10 cellular contexts compared by ENCODE assay signal in the genomic region with DNA sequence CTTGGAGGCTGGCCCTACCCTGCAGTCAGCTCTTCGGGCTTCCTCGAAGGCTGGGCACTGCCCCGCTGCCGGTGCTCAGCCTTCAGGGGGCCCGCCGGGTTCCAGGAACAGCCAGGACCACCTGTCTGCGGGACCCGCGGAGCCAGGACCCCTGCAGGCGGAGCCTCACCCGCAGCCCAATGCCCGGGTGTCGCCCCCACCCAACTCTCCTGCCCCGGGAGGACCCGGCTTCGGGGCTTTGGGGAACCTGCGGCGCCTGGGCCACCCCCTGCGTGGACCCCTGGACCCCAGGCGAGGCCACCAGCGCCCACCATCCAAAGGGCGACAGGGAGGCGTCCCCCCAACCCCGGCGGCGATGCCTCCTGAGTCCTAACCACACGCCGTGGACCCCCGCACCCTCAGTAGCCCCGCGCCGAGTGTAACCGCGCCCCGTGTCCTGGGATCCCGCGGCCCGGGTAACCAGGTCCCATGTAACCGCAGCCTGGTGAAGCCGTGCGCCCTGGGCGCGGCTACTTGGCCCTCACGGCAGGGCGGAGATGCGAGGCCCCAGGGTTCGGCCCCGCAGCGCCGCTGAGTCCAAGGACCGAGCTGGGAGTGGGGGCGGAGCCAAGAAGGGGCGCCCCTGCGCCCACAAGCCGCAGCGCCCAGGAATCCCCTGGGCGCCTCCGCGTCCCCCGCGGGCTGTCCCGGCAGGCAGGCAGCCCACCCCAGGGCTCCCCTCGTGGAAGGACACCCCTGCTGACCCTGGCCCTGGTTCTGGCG. TPM values are rescaled to one million over a fixed set of nuclear protein-coding genes. Genes with fewer than 3 reads are reported as not detected.
DNase-seq lines count a peak whose midpoint lies in the region; FAIRE-seq and TF ChIP-seq lines count a peak whose summit lies in the region.
"Had no signal": no experiment of that assay in that cellular context is flagged by ENCODE, and none has a peak within 500 bp of the region (broad histone marks: within the 10 kb centered on the region; RNA-seq: fewer than 3 reads in every experiment).

No MANE protein-coding gene starts in this region.

- H3K27ac Mint-ChIP-seq in astrocyte (ENCODE audit: unreplicated experiment): no peak overlapping the region
- H3K27ac Mint-ChIP-seq: activated naive CD4-positive, alpha-beta T cell treated with anti-CD3 and anti-CD28 coated beads, Interleukin-2, amount 50 U/mL, for 24 hours had no signal

- 21% methylated on average over 64 of the region's 64 CpGs for WGBS in HUES64
- 38% methylated on average over 50 of the region's 64 CpGs for WGBS in smooth muscle cell (ENCODE audit: low lambda C conversion rate)

- DNase-seq in astrocyte (ENCODE audit: low read depth) (no peak), smooth muscle cell (lab: John Stamatoyannopoulos, UW; ENCODE audit: unreplicated experiment) (no peak), C1 segment of cervical spinal cord (lab: John Stamatoyannopoulos, UW) (no peak), colonic mucosa (no peak), T-helper 2 cell (no peak)
- DNase-seq: foreskin melanocyte, NCI-H1694 treated with DMSO at 0.1 percent for 48 hours had no signal

- H3K4me1 Mint-ChIP-seq in astrocyte (ENCODE audit: low read depth, unreplicated experiment): no peaks in the 10 kb centered on the region

- H3K4me1 ChIP-seq in HUES64 (ENCODE audit: insufficient read depth, low read length) (no peaks in the 10 kb centered on the region), astrocyte (ENCODE audit: insufficient read depth, low read length) (no peaks in the 10 kb centered on the region), iPS-15b (ENCODE audit: control insufficient read depth, insufficient read depth, low read length) (peaks cover 2% of the 10 kb centered on the region), smooth muscle cell (ENCODE audit: low read depth) (no peaks in the 10 kb centered on the region), colonic mucosa (no peaks in the 10 kb centered on the region)

- FAIRE-seq in astrocyte (lab: Jason Lieb, UNC): no peak

- H3K4me2 ChIP-seq in astrocyte (ENCODE audit: low read length) (peak overlapping the region; percentile 81), smooth muscle cell (peak overlapping the region; percentile 81)

- no peak overlapping the region for H3K4me3 Mint-ChIP-seq in astrocyte (ENCODE audit: unreplicated experiment)

- H3K9me3 ChIP-seq in HUES64 (ENCODE audit: insufficient read depth, low read depth, low read length) (no peaks in the 10 kb centered on the region), astrocyte (ENCODE audit: insufficient read depth, low read depth, low read length) (no peaks in the 10 kb centered on the region), iPS-15b (ENCODE audit: control insufficient read depth, insufficient read depth, low read length) (no peaks in the 10 kb centered on the region), smooth muscle cell (replicated peaks; ENCODE audit: low read depth) (no peaks in the 10 kb centered on the region), colonic mucosa (no peaks in the 10 kb centered on the region)

- no peaks in the 10 kb centered on the region for H3F3A ChIP-seq in smooth muscle cell (ENCODE audit: low read depth)

- peak overlapping the region; percentile 73 for H3K4me3 ChIP-seq in HUES64 (ENCODE audit: low read length)
- H3K4me3 ChIP-seq in astrocyte (ENCODE audit: insufficient read depth, low read depth, low read length): peak overlapping the region; percentile 33
- peak overlapping the region; percentile 65 for H3K4me3 ChIP-seq in iPS-15b (ENCODE audit: low read depth, low read length)
- peak overlapping the region; percentile 41 for H3K4me3 ChIP-seq in smooth muscle cell
- H3K4me3 ChIP-seq in colonic mucosa: no peak overlapping the region

- H3K9ac ChIP-seq in HUES64 (ENCODE audit: low read depth, low read length): peak overlapping the region; percentile 36; the same call in 1 of the 2 replicates
- no peak overlapping the region for H3K9ac ChIP-seq in astrocyte (ENCODE audit: low read length)
- H3K9ac ChIP-seq in iPS-15b (ENCODE audit: low read depth, low read length): peak overlapping the region; percentile 37
- no peak overlapping the region for H3K9ac ChIP-seq in smooth muscle cell (ENCODE audit: low read depth)
- no peak overlapping the region for H3K9ac ChIP-seq in colonic mucosa (ENCODE audit: low read depth in 2 of 2, low read length in 2 of 2)

- peak overlapping the region; percentile 77 for H2AFZ ChIP-seq in astrocyte (ENCODE audit: low read depth, low read length)
- H2AFZ ChIP-seq in smooth muscle cell (ENCODE audit: low read depth): no peak overlapping the region

- peaks cover 25% of the 10 kb centered on the region for H3K27me3 Mint-ChIP-seq in astrocyte (ENCODE audit: low read depth, unreplicated experiment)

- intact Hi-C loops in colonic mucosa (cut with DNase I): no loop called here

- H3K27ac ChIP-seq in HUES64 (ENCODE audit: low read depth, low read length) (no peak overlapping the region), astrocyte (ENCODE audit: low read depth, low read length) (no peak overlapping the region), smooth muscle cell (ENCODE audit: low read depth) (no peak overlapping the region), colonic mucosa (no peak overlapping the region)

- H3K79me2 ChIP-seq in astrocyte (ENCODE audit: insufficient read depth, low read length) (no peaks in the 10 kb centered on the region), smooth muscle cell (ENCODE audit: low read depth) (no peaks in the 10 kb centered on the region)

- TF ChIP-seq CTCF in astrocyte (IDR thresholded peaks at IDR 0.05; ENCODE audit: insufficient read depth, low read depth, low read length): no peak
- TF ChIP-seq CTCF in smooth muscle cell (IDR thresholded peaks at IDR 0.05; ENCODE audit: borderline replicate concordance, insufficient read depth, poor library complexity, severe bottlenecking): no peak
- no peak for TF ChIP-seq CTCF in colonic mucosa (IDR thresholded peaks at IDR 0.05)

- H3K36me3 ChIP-seq in HUES64 (ENCODE audit: insufficient read depth, low read length) (no peaks in the 10 kb centered on the region), astrocyte (ENCODE audit: insufficient read depth, low read length) (no peaks in the 10 kb centered on the region), iPS-15b (ENCODE audit: control insufficient read depth, insufficient read depth, low read length) (no peaks in the 10 kb centered on the region), smooth muscle cell (ENCODE audit: low read depth) (no peaks in the 10 kb centered on the region), colonic mucosa (no peaks in the 10 kb centered on the region)

- peaks cover 2% of the 10 kb centered on the region for H3K9me3 Mint-ChIP-seq in astrocyte (ENCODE audit: unreplicated experiment)
- H3K9me3 Mint-ChIP-seq: activated naive CD4-positive, alpha-beta T cell treated with anti-CD3 and anti-CD28 coated beads, Interleukin-2, amount 50 U/mL, for 24 hours had no signal

- peaks cover 34% of the 10 kb centered on the region for H3K27me3 ChIP-seq in HUES64 (ENCODE audit: insufficient read depth, low read length)
- peaks cover 17% of the 10 kb centered on the region for H3K27me3 ChIP-seq in astrocyte (ENCODE audit: insufficient read depth, low read length)
- peaks cover 25% of the 10 kb centered on the region for H3K27me3 ChIP-seq in iPS-15b (ENCODE audit: control insufficient read depth, insufficient read depth, low read length)
- peaks cover 36% of the 10 kb centered on the region for H3K27me3 ChIP-seq in smooth muscle cell (ENCODE audit: low read depth)
- H3K27me3 ChIP-seq in colonic mucosa: peaks cover 15% of the 10 kb centered on the region

- H4K20me1 ChIP-seq in astrocyte (ENCODE audit: insufficient read depth, low read length) (no peaks in the 10 kb centered on the region), smooth muscle cell (ENCODE audit: low read depth) (no peaks in the 10 kb centered on the region)

- no peaks in the 10 kb centered on the region for H3K36me3 Mint-ChIP-seq in astrocyte (ENCODE audit: low read depth, unreplicated experiment)
- H3K36me3 Mint-ChIP-seq: activated naive CD4-positive, alpha-beta T cell treated with anti-CD3 and anti-CD28 coated beads, Interleukin-2, amount 50 U/mL, for 24 hours had no signal

RNA-seq across cellular contexts. Expression of gene UBE2F, which starts 11.0 kb away (rescaled TPM):
- polyA plus RNA-seq in HUES64 (2013, experiment 1 of 2): 51.5 TPM
- polyA plus RNA-seq in HUES64 (2013, experiment 2 of 2): 43.9 TPM
- total RNA-seq in astrocyte (56.8 and 67.1 TPM in 2 replicates), smooth muscle cell (52.1 and 94.8 TPM in 2 replicates), colonic mucosa (10 to 100 TPM; 51.8 to 54.7 TPM)
- polyA plus RNA-seq in smooth muscle cell: 52.5 and 59.1 TPM in 2 replicates

Comparison
In these comparisons a context has a peak if more than half of its experiments do, and no peak if none do; other contexts are left out.
1. H3K9ac ChIP-seq: peak in HUES64 (single experiment) and iPS-15b (single experiment); none in astrocyte (single experiment), smooth muscle cell (single experiment) and colonic mucosa (0 of 2).